In the genomic region with DNA sequence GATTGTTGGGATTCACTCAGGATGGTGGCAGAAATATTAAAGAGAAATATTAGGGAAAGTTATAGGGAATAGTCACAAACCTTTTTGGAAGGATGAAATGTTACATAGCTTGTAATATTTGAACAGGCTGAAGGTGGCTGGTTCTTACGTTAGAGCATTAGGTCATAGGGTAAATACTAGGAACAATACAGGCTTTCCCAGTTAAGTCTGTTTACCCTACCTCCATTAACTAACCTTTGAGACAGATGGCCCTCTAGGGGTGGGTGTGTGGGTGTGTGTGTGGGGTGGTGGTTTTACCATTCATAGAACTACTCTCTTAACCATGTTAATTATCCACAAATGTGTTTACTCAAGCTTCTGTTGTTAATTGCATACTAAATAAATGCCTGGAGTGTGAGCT, we compare ENCODE assay signal across 28 cellular contexts.
DNase-seq lines count a peak whose midpoint lies in the region; ATAC-seq and FAIRE-seq lines count a peak whose summit lies in the region.
"Had no signal": no experiment of that assay in that cellular context is flagged by ENCODE, and none has a peak within 500 bp of the region (broad histone marks: within the 10 kb centered on the region; RNA-seq: fewer than 3 reads in every experiment).

No MANE protein-coding gene starts in this region.

- H3K27me3 ChIP-seq in small intestine (ENCODE audit: control insufficient read depth in 2 of 2, insufficient read depth in 2 of 2, low read length in 2 of 2) = no peaks in the 10 kb centered on the region
- H3K27me3 ChIP-seq: dorsolateral prefrontal cortex, gastroesophageal sphincter, sigmoid colon, SJSA1, vagina had no signal

- intact Hi-C loops in left ventricle myocardium superior (cut with micrococcal nuclease) = no loop called here

- no peaks in the 10 kb centered on the region for H3K4me1 ChIP-seq in small intestine (ENCODE audit: control insufficient read depth in 2 of 2, insufficient read depth in 1 of 2, low read depth in 1 of 2, low read length in 1 of 2)
- H3K4me1 ChIP-seq: gastroesophageal sphincter, sigmoid colon, SJSA1, vagina had no signal

- no peaks in the 10 kb centered on the region for H3K36me3 ChIP-seq in small intestine (ENCODE audit: control insufficient read depth in 2 of 2, insufficient read depth in 2 of 2, low read length in 2 of 2)
- H3K36me3 ChIP-seq: gastroesophageal sphincter, sigmoid colon, SJSA1, thoracic aorta, vagina had no signal

- no peak overlapping the region for H3K27ac ChIP-seq in small intestine (ENCODE audit: low read depth in 1 of 2, low read length in 1 of 2)
- H3K27ac ChIP-seq: dorsolateral prefrontal cortex, gastroesophageal sphincter, sigmoid colon, SJSA1, thoracic aorta, vagina had no signal

- H3K9me3 ChIP-seq in small intestine (ENCODE audit: control insufficient read depth, low read depth) = no peaks in the 10 kb centered on the region
- H3K9me3 ChIP-seq: SJSA1, vagina had no signal

- no peak overlapping the region for H3K4me3 ChIP-seq in small intestine (ENCODE audit: low read depth in 1 of 2, low read length in 2 of 2)
- H3K4me3 ChIP-seq: dorsolateral prefrontal cortex, gastroesophageal sphincter, sigmoid colon, SJSA1, thoracic aorta, vagina had no signal

- no peak for ATAC-seq in GM19397 (IDR thresholded peaks at IDR 0.05; ENCODE audit: unreplicated experiment)
- no peak for ATAC-seq in left ventricle myocardium superior
- ATAC-seq: activated CD8-positive, alpha-beta memory T cell treated with anti-CD3 and anti-CD28 coated beads, Interleukin-2, amount 10 ng/mL, durations not matched to agents 7 days and 5 days; gastroesophageal sphincter; HCT116; stimulated activated memory B cell treated with anti-CD40 and anti-IgM and Interleukin-4, amounts not matched to agents 10 μg/mL and 1 μg/mL and 100 μg/mL, for 72 hours had no signal

- DNase-seq in NCI-H1417 (lab: John Stamatoyannopoulos, UW) (peak in 2 of 3 experiments; percentile 46 to 79), NCI-H1417 treated with DMSO at 0.1 percent for 48 hours (lab: John Stamatoyannopoulos, UW) (no peak), NCI-H1436 treated with DMSO at 0.1 percent for 48 hours (lab: John Stamatoyannopoulos, UW) (peak; percentile 6), NCI-H748 treated with DMSO at 0.1 percent for 48 hours (lab: John Stamatoyannopoulos, UW) (peak; percentile 97), small intestine (peak; percentile 36), HCEC 1CT (no peak), left ventricle myocardium superior (no peak)
- DNase-seq: activated B cell treated with CpG ODN at 0.5 μM for 24 hours; activated CD8-positive, alpha-beta memory T cell treated with anti-CD3 and anti-CD28 coated beads, Interleukin-2, amount 10 ng/mL, durations not matched to agents 7 days and 5 days; activated naive CD4-positive, alpha-beta T cell treated with anti-CD3 and anti-CD28 coated beads, Interleukin-2, amount 10 ng/mL, durations not matched to agents 7 days and 5 days; CD4-positive, alpha-beta T cell; DMS79 treated with DMSO at 0.1 percent for 48 hours; dorsolateral prefrontal cortex; Karpas-422; mesenchymal stem cell; NCI-H1930; sigmoid colon; stimulated activated CD4-positive, alpha-beta T cell treated with anti-CD3 and anti-CD28 coated beads, Interleukin-4, amount 100 ng/mL, for 4 hours; T-helper 1 cell had no signal

- 16 to 45% (median 19%) methylated on average over 1 of the region's 1 CpG for WGBS in small intestine, 3 donors

- no peak for FAIRE-seq in small intestine (lab: Jason Lieb, UNC)
- FAIRE-seq: GM18507, HTR-8/SVneo had no signal

Comparison
In these comparisons a context has a peak if more than half of its experiments do, and no peak if none do; other contexts are left out.
1. DNase-seq: peak in NCI-H1417 (2 of 3), NCI-H1436 treated with DMSO at 0.1 percent for 48 hours (single experiment), NCI-H748 treated with DMSO at 0.1 percent for 48 hours (single experiment) and small intestine (single experiment); none in NCI-H1417 treated with DMSO at 0.1 percent for 48 hours (single experiment), HCEC 1CT (single experiment) and left ventricle myocardium superior (single experiment).